17 cellular contexts compared by ENCODE assay signal in the genomic region with DNA sequence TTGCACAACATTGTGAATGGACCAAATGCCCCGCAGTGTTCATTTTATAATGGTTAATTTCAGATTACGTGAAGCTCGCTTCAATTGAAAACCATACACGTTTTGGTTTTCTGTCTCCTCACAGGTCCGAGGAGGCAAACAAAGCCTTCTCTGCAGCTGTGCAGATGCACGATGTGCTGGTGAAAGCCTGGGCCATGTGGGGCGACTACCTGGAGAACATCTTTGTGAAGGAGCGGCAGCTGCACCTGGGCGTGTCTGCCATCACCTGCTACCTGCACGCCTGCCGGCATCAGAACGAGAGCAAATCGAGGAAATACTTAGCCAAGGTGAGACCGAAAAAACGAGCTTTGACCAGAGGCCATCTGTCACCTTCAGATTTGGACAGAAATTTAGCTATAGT.
"Had no signal": no experiment of that assay in that cellular context is flagged by ENCODE, and none has a peak within 500 bp of the region (broad histone marks: within the 10 kb centered on the region; RNA-seq: fewer than 3 reads in every experiment).

No MANE protein-coding gene starts in this region.

- ATAC-seq: left ventricle myocardium superior had no signal

- H3K27me3 Mint-ChIP-seq: activated naive CD4-positive, alpha-beta T cell treated with anti-CD3 and anti-CD28 coated beads, Interleukin-2, amount 10 ng/mL, durations not matched to agents 7 days and 5 days; progenitor cell of endocrine pancreas had no signal

- H3K4me3 Mint-ChIP-seq: activated naive CD4-positive, alpha-beta T cell treated with anti-CD3 and anti-CD28 coated beads, Interleukin-2, amount 10 ng/mL, durations not matched to agents 7 days and 5 days; nephron; T-helper 1 cell treated with Interleukin-12 subunit alpha and Interleukin-12 subunit beta and Interleukin-4 antibody, amounts not matched to agents 30 μg/mL and 1 μg/mL, for 36 hours had no signal

- H3K9me3 ChIP-seq: right atrium auricular region, thyroid gland, vagina had no signal

- H3K4me1 ChIP-seq: right atrium auricular region, thyroid gland, vagina had no signal

- H3K4me1 Mint-ChIP-seq: nephron had no signal

- DNase-seq: activated CD4-positive, alpha-beta T cell treated with anti-CD3 and anti-CD28 coated beads for 48 hours; activated naive CD4-positive, alpha-beta T cell treated with anti-CD3 and anti-CD28 coated beads, Interleukin-2, amount 10 ng/mL, durations not matched to agents 7 days and 5 days; activated T-cell treated with anti-CD3 and anti-CD28 coated beads for 4 hours; amniotic stem cell; caudate nucleus; foreskin fibroblast; kidney glomerular epithelial cell; left ventricle myocardium superior; mesenchymal stem cell; occipital lobe; thyroid gland had no signal

- H3K27ac ChIP-seq: right atrium auricular region, thyroid gland, vagina had no signal

- H3K4me3 ChIP-seq: right atrium auricular region, smooth muscle cell, thyroid gland, vagina had no signal

- H3K27ac Mint-ChIP-seq: activated naive CD4-positive, alpha-beta T cell treated with anti-CD3 and anti-CD28 coated beads, Interleukin-2, amount 10 ng/mL, durations not matched to agents 7 days and 5 days; nephron; T-helper 1 cell treated with Interleukin-12 subunit alpha and Interleukin-12 subunit beta and Interleukin-4 antibody, amounts not matched to agents 30 μg/mL and 1 μg/mL, for 36 hours had no signal

- H3K27me3 ChIP-seq: right atrium auricular region, thyroid gland, vagina had no signal
